Comparison of ENCODE assay signal across 16 cellular contexts in the genomic region with DNA sequence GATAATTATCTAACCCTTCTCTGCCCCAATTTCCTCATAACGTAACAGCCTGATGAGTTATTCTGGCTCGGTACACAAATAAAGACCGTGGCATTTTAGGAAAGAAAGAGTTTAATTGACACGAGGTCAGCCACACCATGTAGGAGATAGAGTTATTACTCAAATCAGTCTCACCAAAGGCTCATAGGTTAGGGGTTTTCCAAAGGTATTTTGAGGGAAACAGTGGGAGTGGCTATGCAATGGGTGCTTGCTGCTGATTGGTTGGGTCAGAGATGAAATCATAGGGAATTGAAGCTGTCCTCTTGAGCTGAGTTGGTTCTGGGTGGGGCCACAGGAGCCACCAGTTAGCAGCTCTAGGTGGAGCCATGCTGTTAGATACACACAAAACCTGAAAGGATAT.
DNase-seq lines count a peak whose midpoint lies in the region; ATAC-seq, FAIRE-seq and TF ChIP-seq lines count a peak whose summit lies in the region.
"Had no signal": no experiment of that assay in that cellular context is flagged by ENCODE, and none has a peak within 500 bp of the region (broad histone marks: within the 10 kb centered on the region; RNA-seq: fewer than 3 reads in every experiment).

No MANE protein-coding gene starts in this region.

- H3K9me3 ChIP-seq in transverse colon (no peaks in the 10 kb centered on the region), testis (no peaks in the 10 kb centered on the region)
- H3K9me3 ChIP-seq: A549, ovary, stomach had no signal

- in situ Hi-C loops in transverse colon (cut with MboI; ENCODE audit: low pct_ligation_motif_present in 1 of 4, low pct_unique_long_range_greater_than_20kb in 1 of 4, low sequenced_read_pairs in 3 of 4), result no loop called here

- 67 to 81% methylated on average over 4 of the region's 4 CpGs for WGBS in transverse colon (ENCODE audit: low coverage in 1 of 2), 2 donors
- WGBS in testis, 2 donors, result 80 to 86% methylated on average over 4 of the region's 4 CpGs

- no peak overlapping the region for H3K27ac ChIP-seq in transverse colon
- H3K27ac ChIP-seq in testis, result no peak overlapping the region
- H3K27ac ChIP-seq: A549, ovary, stomach had no signal

- H3K27me3 ChIP-seq in bronchial epithelial cell (ENCODE audit: control insufficient read depth, insufficient read depth, low read length), result no peaks in the 10 kb centered on the region
- no peaks in the 10 kb centered on the region for H3K27me3 ChIP-seq in transverse colon
- no peaks in the 10 kb centered on the region for H3K27me3 ChIP-seq in testis
- H3K27me3 ChIP-seq: ovary, stomach had no signal

- no peak for TF ChIP-seq EP300 in transverse colon (IDR thresholded peaks at IDR 0.05; ENCODE audit: low read depth)

- FAIRE-seq in bronchial epithelial cell (lab: Jason Lieb, UNC), result no peak
- FAIRE-seq: A549 had no signal

- H3K4me3 ChIP-seq in bronchial epithelial cell (ENCODE audit: low read depth, low read length) (no peak overlapping the region), transverse colon (no peak overlapping the region), testis (no peak overlapping the region)
- H3K4me3 ChIP-seq: A549, ovary, stomach had no signal

- TF ChIP-seq CTCF in bronchial epithelial cell (IDR thresholded peaks at IDR 0.05; ENCODE audit: insufficient read depth, low read length, severe bottlenecking), result no peak
- no peak for TF ChIP-seq CTCF in transverse colon (IDR thresholded peaks at IDR 0.05)
- TF ChIP-seq CTCF in testis (IDR thresholded peaks at IDR 0.05), result no peak

- intact Hi-C loops in transverse colon (cut with DNase I; ENCODE audit: low total_unique reads), result no loop called here
- intact Hi-C loops in testis (cut with DNase I; ENCODE audit: low total_unique reads), result no loop called here

- peaks cover 0 to 4% (median 0%) of the 10 kb centered on the region in 4 donors for H3K4me1 ChIP-seq in transverse colon
- H3K4me1 ChIP-seq in testis, result no peaks in the 10 kb centered on the region
- H3K4me1 ChIP-seq: A549 had no signal

- H3K36me3 ChIP-seq in bronchial epithelial cell (ENCODE audit: control insufficient read depth, insufficient read depth, low read length) (no peaks in the 10 kb centered on the region), transverse colon (no peaks in the 10 kb centered on the region), testis (ENCODE audit: low read depth, missing control alignments) (no peaks in the 10 kb centered on the region)
- H3K36me3 ChIP-seq: ovary, stomach had no signal

- peak; percentile 63 for ATAC-seq in GM19397 (IDR thresholded peaks at IDR 0.05; ENCODE audit: unreplicated experiment)
- ATAC-seq in HG03045 (IDR thresholded peaks at IDR 0.05; ENCODE audit: unreplicated experiment), result peak; percentile 71
- ATAC-seq: A549; activated CD8-positive, alpha-beta memory T cell treated with anti-CD3 and anti-CD28 coated beads, Interleukin-2, amount 10 ng/mL, durations not matched to agents 7 days and 5 days had no signal

- DNase-seq in NCI-H146 (lab: John Stamatoyannopoulos, UW) (peak; percentile 18), NCI-H146 treated with DMSO at 0.1 percent for 48 hours (lab: John Stamatoyannopoulos, UW; ENCODE audit: unreplicated experiment) (no peak), bronchial epithelial cell (ENCODE audit: low read depth) (peak; percentile 21), transverse colon (no peak), iPS-NIHi7 (ENCODE audit: extremely low spot score) (no peak), testis (no peak)
- DNase-seq: activated CD8-positive, alpha-beta memory T cell treated with anti-CD3 and anti-CD28 coated beads, Interleukin-2, amount 10 ng/mL, durations not matched to agents 7 days and 5 days; DMS79 treated with DMSO at 0.1 percent for 48 hours; IMR-90; mesenchymal stem cell; NCI-H2107; ovary; stomach had no signal

- no peak for TF ChIP-seq POLR2A in transverse colon (IDR thresholded peaks at IDR 0.05)
- no peak for TF ChIP-seq POLR2A in testis (IDR thresholded peaks at IDR 0.05)

Comparison
In these comparisons a context has a peak if more than half of its experiments do, and no peak if none do; other contexts are left out.
1. DNase-seq: peak in NCI-H146 (single experiment) and bronchial epithelial cell (single experiment); none in NCI-H146 treated with DMSO at 0.1 percent for 48 hours (single experiment), transverse colon (single experiment), iPS-NIHi7 (single experiment) and testis (single experiment).